21 cellular contexts compared by ENCODE assay signal in genomic region chr4:83269256-83269655, GRCh38.
"Had no signal": no experiment of that assay in that cellular context is flagged by ENCODE, and none has a peak within 500 bp of the region (broad histone marks: within the 10 kb centered on the region; RNA-seq: fewer than 3 reads in every experiment).

No MANE protein-coding gene starts in this region.

- H3K9me3 ChIP-seq: esophagus squamous epithelium, left ventricle myocardium inferior, pancreas, tibial artery had no signal

- ATAC-seq: activated CD8-positive, alpha-beta memory T cell treated with anti-CD3 and anti-CD28 coated beads, Interleukin-2, amount 10 ng/mL, durations not matched to agents 7 days and 5 days; pancreas had no signal

- DNase-seq: activated CD4-positive, alpha-beta memory T cell treated with anti-CD3 and anti-CD28 coated beads for 36 hours; activated CD8-positive, alpha-beta memory T cell treated with anti-CD3 and anti-CD28 coated beads, Interleukin-2, amount 10 ng/mL, durations not matched to agents 7 days and 5 days; activated effector memory CD4-positive, alpha-beta T cell treated with Interleukin-2 at 50 U/mL for 16 hours; activated naive CD4-positive, alpha-beta T cell treated with anti-CD3 and anti-CD28 coated beads, Interleukin-2, amount 50 U/mL, for 16 hours; activated T-cell treated with anti-CD3 and anti-CD28 coated beads, Interleukin-2, amount 50 U/mL, for 1 hour; adrenal gland; effector CD8-positive, alpha-beta T cell; esophagus squamous epithelium; foreskin fibroblast; hippocampal formation; left ventricle myocardium inferior; naive B cell; pancreas; stimulated activated CD4-positive, alpha-beta T cell treated with anti-CD3 and anti-CD28 coated beads, Interleukin-2, amount 100 ng/mL, for 48 hours; stimulated activated naive CD4-positive, alpha-beta T cell; T1000; tibial artery had no signal

- H3K27me3 ChIP-seq: adrenal gland, esophagus squamous epithelium, neural progenitor cell, pancreas, tibial artery had no signal

- H3K4me3 ChIP-seq: adrenal gland, esophagus squamous epithelium, left ventricle myocardium inferior, neural progenitor cell, pancreas, tibial artery had no signal

- H3K36me3 ChIP-seq: neural progenitor cell had no signal

- FAIRE-seq: endothelial cell of umbilical vein, urothelium cell line had no signal

- H3K27ac ChIP-seq: adrenal gland, esophagus squamous epithelium, left ventricle myocardium inferior, neural progenitor cell, pancreas, tibial artery, VCaP had no signal

- H3K4me1 ChIP-seq: esophagus squamous epithelium, left ventricle myocardium inferior, neural progenitor cell, pancreas, tibial artery had no signal
